In genomic region chr15:40334941-40335795, GRCh38 we compare ENCODE assay signal across 1 cellular context.
TF ChIP-seq lines count a peak whose summit lies in the region.

No MANE protein-coding gene starts in this region.

TF ChIP-seq in K562, 482 proteins besides CTCF, POLR2A, EP300 and RAD21:
- TF ChIP-seq ZNF408 (CRISPR knock-in tag; IDR thresholded peaks at IDR 0.05; ENCODE audit: low read depth): no peak
- no peak for TF ChIP-seq C11orf30 (IDR thresholded peaks at IDR 0.05; ENCODE audit: low read depth)
- no peak for TF ChIP-seq HOMEZ (CRISPR knock-in tag; IDR thresholded peaks at IDR 0.05)
- TF ChIP-seq CHD4 (IDR thresholded peaks at IDR 0.05; ENCODE audit: insufficient read depth, insufficient replicate concordance, low read depth, low read length, poor library complexity, severe bottlenecking): no peak
- TF ChIP-seq GMEB1 (CRISPR knock-in tag; IDR thresholded peaks at IDR 0.05): no peak
- no peak for TF ChIP-seq LEF1 (IDR thresholded peaks at IDR 0.05)
- TF ChIP-seq ZC3H4 (CRISPR knock-in tag; IDR thresholded peaks at IDR 0.05; ENCODE audit: borderline replicate concordance): no peak
